Comparison of ENCODE assay signal across 21 cellular contexts in the genomic region with DNA sequence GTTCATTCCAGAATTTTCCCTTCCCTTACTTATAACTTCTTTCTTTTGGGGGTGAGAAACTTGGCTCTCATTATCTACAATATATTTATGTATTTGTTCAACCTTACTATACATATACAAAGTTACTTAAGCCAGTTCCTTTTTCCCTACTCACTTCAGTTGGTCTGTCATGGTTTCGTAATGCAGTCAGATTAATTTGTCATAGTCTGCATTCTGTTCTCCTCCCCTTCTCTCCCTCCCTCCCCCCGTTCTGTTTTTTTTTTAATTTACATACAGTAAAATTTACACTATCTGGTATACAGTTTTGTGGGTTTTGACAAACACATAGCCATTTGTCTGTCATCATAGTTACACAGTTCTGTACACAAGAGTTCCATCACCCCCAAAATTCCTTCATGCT.
A peak's percentile ranks its signal among the peaks of the same experiment; 100 is the strongest.
DNase-seq lines count a peak whose midpoint lies in the region; ATAC-seq and TF ChIP-seq lines count a peak whose summit lies in the region.
"Had no signal": no experiment of that assay in that cellular context is flagged by ENCODE, and none has a peak within 500 bp of the region (broad histone marks: within the 10 kb centered on the region; RNA-seq: fewer than 3 reads in every experiment).

No MANE protein-coding gene starts in this region.

- peaks cover 3% of the 10 kb centered on the region for H3K9me3 Mint-ChIP-seq in activated CD8-positive, alpha-beta memory T cell treated with anti-CD3 and anti-CD28 coated beads, Interleukin-2, amount 10 ng/mL, durations not matched to agents 7 days and 5 days (ENCODE audit: low read depth)

- peaks cover 43% of the 10 kb centered on the region for H3K36me3 Mint-ChIP-seq in activated CD8-positive, alpha-beta memory T cell treated with anti-CD3 and anti-CD28 coated beads, Interleukin-2, amount 10 ng/mL, durations not matched to agents 7 days and 5 days

- no peak for DNase-seq in activated CD8-positive, alpha-beta memory T cell treated with anti-CD3 and anti-CD28 coated beads, Interleukin-2, amount 10 ng/mL, durations not matched to agents 7 days and 5 days
- DNase-seq in activated CD8-positive, alpha-beta memory T cell treated with anti-CD3 and anti-CD28 coated beads for 24 hours, result no peak
- DNase-seq in OCI-M1 (lab: John Stamatoyannopoulos, UW) (peak; percentile 66), fibroblast of pulmonary artery (ENCODE audit: low read depth) (peak; percentile 48), medulla oblongata (ENCODE audit: extremely low spot score) (no peak), middle frontal gyrus (ENCODE audit: extremely low spot score, low spot score) (no peak), NCI-H1105 (lab: John Stamatoyannopoulos, UW) (no peak)
- DNase-seq: activated CD4-positive, alpha-beta T cell treated with anti-CD3 and anti-CD28 coated beads, Interleukin-2, amount 50 U/mL, for 48 hours; activated T-cell treated with anti-CD3 and anti-CD28 coated beads for 4 hours; EL; H9; heart left ventricle; left ventricle myocardium superior; NCI-H1417; NCI-H524; spleen; WERI-Rb-1 had no signal

- peaks cover 22% of the 10 kb centered on the region for H3K4me1 Mint-ChIP-seq in activated CD8-positive, alpha-beta memory T cell treated with anti-CD3 and anti-CD28 coated beads, Interleukin-2, amount 10 ng/mL, durations not matched to agents 7 days and 5 days
- H3K4me1 Mint-ChIP-seq: H9 had no signal

- H3K27ac Mint-ChIP-seq in activated CD8-positive, alpha-beta memory T cell treated with anti-CD3 and anti-CD28 coated beads, Interleukin-2, amount 10 ng/mL, durations not matched to agents 7 days and 5 days, result peak overlapping the region; percentile 9

- no peak for ATAC-seq in activated CD8-positive, alpha-beta memory T cell treated with anti-CD3 and anti-CD28 coated beads, Interleukin-2, amount 10 ng/mL, durations not matched to agents 7 days and 5 days
- no peak for ATAC-seq in GM19452 (IDR thresholded peaks at IDR 0.05; ENCODE audit: unreplicated experiment)
- ATAC-seq: heart left ventricle, left ventricle myocardium superior, Right ventricle myocardium inferior had no signal

- no peak overlapping the region for H3K4me3 Mint-ChIP-seq in activated CD8-positive, alpha-beta memory T cell treated with anti-CD3 and anti-CD28 coated beads, Interleukin-2, amount 10 ng/mL, durations not matched to agents 7 days and 5 days
- H3K4me3 Mint-ChIP-seq: H9 had no signal

- TF ChIP-seq CTCF in fibroblast of pulmonary artery (IDR thresholded peaks at IDR 0.05; ENCODE audit: low read length, missing control alignments), result no peak

- no peaks in the 10 kb centered on the region for H3K27me3 Mint-ChIP-seq in activated CD8-positive, alpha-beta memory T cell treated with anti-CD3 and anti-CD28 coated beads, Interleukin-2, amount 10 ng/mL, durations not matched to agents 7 days and 5 days

- no peak overlapping the region for H3K4me3 ChIP-seq in fibroblast of pulmonary artery (replicated peaks; ENCODE audit: low read depth, low read length)
- H3K4me3 ChIP-seq: ascending aorta, BLaER1, heart left ventricle, spleen had no signal

- CTCF ChIA-PET in activated CD8-positive, alpha-beta memory T cell treated with anti-CD3 and anti-CD28 coated beads, Interleukin-2, amount 10 ng/mL, durations not matched to agents 7 days and 5 days (lab: Charles Lee), result no interaction called here

Comparison
In these comparisons a context has a peak if more than half of its experiments do, and no peak if none do; other contexts are left out.
1. DNase-seq: peak in OCI-M1 (single experiment) and fibroblast of pulmonary artery (single experiment); none in activated CD8-positive, alpha-beta memory T cell treated with anti-CD3 and anti-CD28 coated beads, Interleukin-2, amount 10 ng/mL, durations not matched to agents 7 days and 5 days (single experiment), activated CD8-positive, alpha-beta memory T cell treated with anti-CD3 and anti-CD28 coated beads for 24 hours (single experiment), medulla oblongata (single experiment), middle frontal gyrus (single experiment) and NCI-H1105 (single experiment).